24 cellular contexts compared by ENCODE assay signal in genomic region chr15:91429973-91430372, GRCh38.
"Had no signal": no experiment of that assay in that cellular context is flagged by ENCODE, and none has a peak within 500 bp of the region (broad histone marks: within the 10 kb centered on the region; RNA-seq: fewer than 3 reads in every experiment).

No MANE protein-coding gene starts in this region.

- DNase-seq: hippocampal formation; kidney glomerular epithelial cell; left colon; left lung; lower lobe of right lung; mammary epithelial cell; mesenchymal stem cell; naive thymus-derived CD8-positive, alpha-beta T cell; occipital lobe; stimulated activated CD4-positive, alpha-beta T cell treated with anti-CD3 and anti-CD28 coated beads, Interleukin-4, amount 100 ng/mL, for 24 hours; stimulated activated naive CD4-positive, alpha-beta T cell; tibial artery; trophoblast cell; upper lobe of right lung had no signal

- ATAC-seq: left colon; left lung; lower lobe of right lung; naive thymus-derived CD8-positive, alpha-beta T cell; sciatic nerve; stimulated activated effector memory CD8-positive, alpha-beta T cell treated with anti-CD3 and anti-CD28 coated beads, Interleukin-12 subunit alpha, Interleukin-12 subunit beta, amount 100 ng/mL, for 72 hours; upper lobe of right lung had no signal

- H3K4me1 Mint-ChIP-seq: nephron, neural crest cell had no signal

- H3K4me3 ChIP-seq: left lung, lower lobe of right lung, right atrium auricular region, skin epidermis, suprapubic skin, thoracic aorta, tibial artery, upper lobe of right lung had no signal

- H3K36me3 ChIP-seq: left lung, lower lobe of right lung, right atrium auricular region, suprapubic skin, thoracic aorta, tibial artery, upper lobe of right lung had no signal

- H3K4me1 ChIP-seq: left lung, lower lobe of right lung, parathyroid adenoma, right atrium auricular region, suprapubic skin, tibial artery, upper lobe of right lung had no signal

- H3K27ac ChIP-seq: lower lobe of right lung, parathyroid adenoma, right atrium auricular region, skin epidermis, suprapubic skin, thoracic aorta, tibial artery, upper lobe of right lung had no signal

- H3K4me3 Mint-ChIP-seq: naive thymus-derived CD8-positive, alpha-beta T cell; nephron; neural crest cell; stimulated activated effector memory CD8-positive, alpha-beta T cell treated with anti-CD3 and anti-CD28 coated beads, Interleukin-12 subunit alpha, Interleukin-12 subunit beta, amount 100 ng/mL, for 72 hours; stimulated activated naive CD8-positive, alpha-beta T cell treated with anti-CD3 and anti-CD28 coated beads, Interleukin-15, Interleukin-2, amounts not matched to agents 100 ng/mL and 50 ng/mL, for 24 hours had no signal

- H3K27ac Mint-ChIP-seq: naive thymus-derived CD8-positive, alpha-beta T cell; nephron; stimulated activated effector memory CD8-positive, alpha-beta T cell treated with anti-CD3 and anti-CD28 coated beads, Interleukin-12 subunit alpha, Interleukin-12 subunit beta, amount 100 ng/mL, for 72 hours; stimulated activated naive CD8-positive, alpha-beta T cell treated with anti-CD3 and anti-CD28 coated beads, Interleukin-15, Interleukin-2, amounts not matched to agents 100 ng/mL and 50 ng/mL, for 24 hours had no signal

- H3K27me3 Mint-ChIP-seq: stimulated activated naive CD8-positive, alpha-beta T cell treated with anti-CD3 and anti-CD28 coated beads, Interleukin-15, Interleukin-2, amounts not matched to agents 100 ng/mL and 50 ng/mL, for 24 hours had no signal

- H3K9me3 ChIP-seq: left lung, lower lobe of right lung, right atrium auricular region, suprapubic skin, thoracic aorta, tibial artery, upper lobe of right lung had no signal

- H3K27me3 ChIP-seq: left lung, right atrium auricular region, suprapubic skin, tibial artery, upper lobe of right lung had no signal

- H3K9me3 Mint-ChIP-seq: naive thymus-derived CD8-positive, alpha-beta T cell; stimulated activated effector memory CD8-positive, alpha-beta T cell treated with anti-CD3 and anti-CD28 coated beads, Interleukin-12 subunit alpha, Interleukin-12 subunit beta, amount 100 ng/mL, for 72 hours; stimulated activated naive CD8-positive, alpha-beta T cell treated with anti-CD3 and anti-CD28 coated beads, Interleukin-15, Interleukin-2, amounts not matched to agents 100 ng/mL and 50 ng/mL, for 24 hours had no signal
